1 cellular context compared by ENCODE assay signal in genomic region chr21:33641339-33642026, GRCh38.
TF ChIP-seq lines count a peak whose summit lies in the region.

TSS of gene CRYZL1 (minus strand) at chr21:33641741. CDS start at chr21:33631551, 10,190 bp downstream.

TF ChIP-seq in K562, 482 proteins besides CTCF, POLR2A, EP300 and RAD21 (continued from another document and continues in another):
- no peak for TF ChIP-seq ATF3 (IDR thresholded peaks at IDR 0.05)
- TF ChIP-seq ATF3 (CRISPR knock-in tag; conservative IDR thresholded peaks at IDR 0.05): no peak
- no peak for TF ChIP-seq ERF (CRISPR knock-in tag; IDR thresholded peaks at IDR 0.05)
- peak in 1 of 2 experiments; percentile 7; a peak in 1 of 4 replicates for TF ChIP-seq MNT (conservative IDR thresholded peaks at IDR 0.05)
- peak; percentile 40; the same call in 1 of the 2 replicates for TF ChIP-seq SMARCC2 (IDR thresholded peaks at IDR 0.05; ENCODE audit: low read depth)
- no peak for TF ChIP-seq PTTG1 (tag; IDR thresholded peaks at IDR 0.05; ENCODE audit: low read depth)
- TF ChIP-seq RBBP5 (IDR thresholded peaks at IDR 0.05; ENCODE audit: borderline replicate concordance, insufficient read depth, low read length, poor library complexity, severe bottlenecking): peak; percentile 87
- no peak for TF ChIP-seq ZNF551 (CRISPR knock-in tag; IDR thresholded peaks at IDR 0.05)
- TF ChIP-seq IRF9 (tag; IDR thresholded peaks at IDR 0.05): no peak
- peak; percentile 99 for TF ChIP-seq PKNOX1 (IDR thresholded peaks at IDR 0.05)
- no peak for TF ChIP-seq HLTF (IDR thresholded peaks at IDR 0.05)
- no peak for TF ChIP-seq NFE2 (IDR thresholded peaks at IDR 0.05; ENCODE audit: low read depth)
- no peak for TF ChIP-seq IRF2 (CRISPR knock-in tag; IDR thresholded peaks at IDR 0.05)
- TF ChIP-seq CAMTA2 (CRISPR knock-in tag; conservative IDR thresholded peaks at IDR 0.05): no peak
- peak; percentile 88 for TF ChIP-seq ATF7 (IDR thresholded peaks at IDR 0.05)
- no peak for TF ChIP-seq MTA2 (IDR thresholded peaks at IDR 0.05; ENCODE audit: low read depth)
- no peak; the same call in 1 of the 2 replicates for TF ChIP-seq ZNF766 (CRISPR knock-in tag; conservative IDR thresholded peaks at IDR 0.05)
- TF ChIP-seq ZBTB43 (CRISPR knock-in tag; IDR thresholded peaks at IDR 0.05): peak; percentile 59; the same call in 1 of the 2 replicates
- TF ChIP-seq CCAR2 (IDR thresholded peaks at IDR 0.05; ENCODE audit: low read depth, low read length): no peak
- TF ChIP-seq MYBL2 (IDR thresholded peaks at IDR 0.05; ENCODE audit: low read depth): no peak
- TF ChIP-seq MYBL2 (CRISPR knock-in tag; IDR thresholded peaks at IDR 0.05; ENCODE audit: borderline replicate concordance): no peak
- TF ChIP-seq ZNF445 (CRISPR knock-in tag; IDR thresholded peaks at IDR 0.05; ENCODE audit: low read depth): no peak
- TF ChIP-seq HMBOX1 (IDR thresholded peaks at IDR 0.05): peak; percentile 67; the same call in 1 of the 2 replicates
- no peak for TF ChIP-seq NFE2L1 (tag; IDR thresholded peaks at IDR 0.05; ENCODE audit: borderline replicate concordance, low read depth)
- TF ChIP-seq FOS (IDR thresholded peaks at IDR 0.05; ENCODE audit: extremely low read depth, insufficient read length): peak; percentile 88
- no peak for TF ChIP-seq EHMT2 (IDR thresholded peaks at IDR 0.05)
- TF ChIP-seq DIDO1 (tag; IDR thresholded peaks at IDR 0.05; ENCODE audit: low read depth): peak; percentile 65; the same call in 1 of the 2 replicates
- no peak for TF ChIP-seq PYGO2 (tag; IDR thresholded peaks at IDR 0.05)
- no peak for TF ChIP-seq SREBF1 (IDR thresholded peaks at IDR 0.05; ENCODE audit: borderline replicate concordance, low read depth, low read length)
- TF ChIP-seq C11orf30 (IDR thresholded peaks at IDR 0.05; ENCODE audit: low read depth): no peak
- no peak; the same call in none of the 2 replicates for TF ChIP-seq JUND (IDR thresholded peaks at IDR 0.05; ENCODE audit: borderline replicate concordance, low read depth, low read length)
- peak; percentile 52; the same call in 2 of the 3 replicates for TF ChIP-seq JUND (tag; IDR thresholded peaks at IDR 0.05; ENCODE audit: borderline replicate concordance, low read depth, low read length)
- 0 out of 2 replicates have a peak, but pooled peaks have one; percentile 45 for TF ChIP-seq TFAP4 (CRISPR knock-in tag; IDR thresholded peaks at IDR 0.05; ENCODE audit: borderline replicate concordance)
- peak; percentile 84 for TF ChIP-seq ELF1 (tag; IDR thresholded peaks at IDR 0.05)
- peak; percentile 75; the same call in 1 of the 2 replicates for TF ChIP-seq PRMT5 (CRISPR knock-in tag; IDR thresholded peaks at IDR 0.05)
- no peak for TF ChIP-seq ZNF174 (CRISPR knock-in tag; IDR thresholded peaks at IDR 0.05)
- TF ChIP-seq SLC30A9 (CRISPR knock-in tag; IDR thresholded peaks at IDR 0.05): no peak
- no peak for TF ChIP-seq SNAPC5 (CRISPR knock-in tag; IDR thresholded peaks at IDR 0.05)
- TF ChIP-seq ZBTB34 (CRISPR knock-in tag; IDR thresholded peaks at IDR 0.05): no peak
- TF ChIP-seq NR2F6 (CRISPR knock-in tag; IDR thresholded peaks at IDR 0.05): no peak
- no peak for TF ChIP-seq SRSF3 (IDR thresholded peaks at IDR 0.05; ENCODE audit: insufficient read depth, low read length)
- no peak for TF ChIP-seq ZNF324 (CRISPR knock-in tag; IDR thresholded peaks at IDR 0.05)
- TF ChIP-seq ZNF518B (CRISPR knock-in tag; IDR thresholded peaks at IDR 0.05): no peak
- TF ChIP-seq XRCC4 (IDR thresholded peaks at IDR 0.05; ENCODE audit: extremely low read depth, insufficient read depth, insufficient read length): no peak
- TF ChIP-seq GTF2A2 (tag; IDR thresholded peaks at IDR 0.05): no peak
- 0 out of 2 replicates have a peak, but pooled peaks have one; percentile 5 for TF ChIP-seq ETV1 (tag; conservative IDR thresholded peaks at IDR 0.05; ENCODE audit: low read depth)
